In the genomic region with DNA sequence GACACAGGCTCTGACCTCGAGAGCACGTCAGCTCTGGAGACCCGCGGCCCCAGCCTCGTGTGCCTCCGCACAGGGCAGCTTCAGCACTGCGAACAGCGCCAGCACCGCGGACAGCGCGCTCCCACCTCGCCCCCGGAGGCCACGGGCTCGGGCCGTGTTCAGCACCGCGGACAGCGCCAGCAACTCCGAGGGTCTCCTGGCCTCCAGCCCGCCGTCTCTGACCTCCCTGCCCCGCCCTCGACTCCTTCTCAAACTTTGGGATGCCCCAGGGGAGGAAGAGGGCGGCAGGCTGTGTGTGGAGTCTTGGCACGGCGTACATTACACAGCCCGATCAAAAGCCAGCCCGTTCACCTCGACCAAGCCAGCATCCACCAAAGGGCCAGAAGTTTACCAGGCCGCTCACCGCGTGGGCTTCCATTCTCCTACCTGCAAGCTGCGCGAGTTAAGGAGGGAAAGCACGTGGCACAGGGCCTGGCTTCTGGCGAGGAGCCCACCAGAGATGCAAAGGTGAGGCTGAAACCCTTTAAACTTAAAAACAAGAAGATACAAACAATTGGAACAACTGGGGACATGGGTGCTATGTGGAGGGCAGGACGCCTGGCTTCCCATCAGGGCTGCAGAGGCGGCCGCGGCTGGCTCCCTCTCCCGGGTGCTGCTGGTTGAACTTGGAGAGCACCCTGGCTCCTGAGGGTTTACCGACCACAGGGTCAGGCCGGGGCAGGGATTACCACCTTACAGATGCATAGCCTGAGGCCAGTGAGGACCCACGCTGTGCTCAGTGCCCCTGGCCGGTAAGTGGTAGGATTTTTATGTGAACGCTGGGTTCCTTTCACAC, we compare ENCODE assay signal across 1 cellular context.
A peak's percentile ranks its signal among the peaks of the same experiment; 100 is the strongest.
TF ChIP-seq lines count a peak whose summit lies in the region.

No MANE protein-coding gene starts in this region.

TF ChIP-seq in HepG2, 621 proteins besides CTCF, POLR2A, EP300 and RAD21 (continued from another document and continues in another):
- TF ChIP-seq PLSCR1 (CRISPR knock-in tag; IDR thresholded peaks at IDR 0.05; ENCODE audit: borderline replicate concordance) (peak; percentile 100), ZNF552 (CRISPR knock-in tag; IDR thresholded peaks at IDR 0.05; ENCODE audit: borderline replicate concordance) (peak; percentile 100), RCOR2 (CRISPR knock-in tag; IDR thresholded peaks at IDR 0.05) (peak; percentile 93), SIX1 (CRISPR knock-in tag; IDR thresholded peaks at IDR 0.05; ENCODE audit: borderline replicate concordance) (peak; percentile 93), PTBP1 (IDR thresholded peaks at IDR 0.05; ENCODE audit: low read depth, low read length, poor library complexity, severe bottlenecking) (no peak), RFX3 (CRISPR knock-in tag; IDR thresholded peaks at IDR 0.05) (peak; percentile 82), SYNCRIP (IDR thresholded peaks at IDR 0.05; ENCODE audit: insufficient read depth, low read depth, low read length) (no peak), ZNF546 (CRISPR knock-in tag; conservative IDR thresholded peaks at IDR 0.05) (peak; percentile 100), ZBTB7B (CRISPR knock-in tag; IDR thresholded peaks at IDR 0.05) (peak; percentile 100), MYPOP (CRISPR knock-in tag; IDR thresholded peaks at IDR 0.05) (peak; percentile 99), NFRKB (IDR thresholded peaks at IDR 0.05) (no peak), CBX2 (IDR thresholded peaks at IDR 0.05; ENCODE audit: low read depth, low read length) (no peak), CBX2 (CRISPR knock-in tag; IDR thresholded peaks at IDR 0.05; ENCODE audit: low read depth) (peak; percentile 99; the same call in 1 of the 2 replicates), DZIP1 (CRISPR knock-in tag; IDR thresholded peaks at IDR 0.05) (peak; percentile 100), ZNF512B (CRISPR knock-in tag; IDR thresholded peaks at IDR 0.05; ENCODE audit: borderline replicate concordance) (peak; percentile 97), PRPF4 (IDR thresholded peaks at IDR 0.05; ENCODE audit: low read depth, low read length, poor library complexity, severe bottlenecking) (no peak), HES4 (CRISPR knock-in tag; IDR thresholded peaks at IDR 0.05; ENCODE audit: borderline replicate concordance) (peak; percentile 100), TP53 (CRISPR knock-in tag; conservative IDR thresholded peaks at IDR 0.05) (peak; percentile 98), ZNF263 (CRISPR knock-in tag; IDR thresholded peaks at IDR 0.05) (peak; percentile 96), ZNF7 (CRISPR knock-in tag; IDR thresholded peaks at IDR 0.05) (peak; percentile 98), ZNF180 (CRISPR knock-in tag; IDR thresholded peaks at IDR 0.05; ENCODE audit: borderline replicate concordance, low read depth) (peak; percentile 99; the same call in 1 of the 2 replicates), KDM5A (IDR thresholded peaks at IDR 0.05; ENCODE audit: borderline replicate concordance, low read length) (no peak), ZNF121 (CRISPR knock-in tag; IDR thresholded peaks at IDR 0.05) (peak; percentile 93), ZNF780A (CRISPR knock-in tag; IDR thresholded peaks at IDR 0.05) (peak; percentile 100), IRF2 (CRISPR knock-in tag; IDR thresholded peaks at IDR 0.05) (peak; percentile 99), SALL1 (CRISPR knock-in tag; IDR thresholded peaks at IDR 0.05) (peak; percentile 100), JDP2 (CRISPR knock-in tag; IDR thresholded peaks at IDR 0.05; ENCODE audit: borderline replicate concordance) (peak; percentile 100), NFKB2 (CRISPR knock-in tag; IDR thresholded peaks at IDR 0.05; ENCODE audit: borderline replicate concordance) (peak; percentile 100), IKZF1 (IDR thresholded peaks at IDR 0.05) (no peak), ZNF770 (CRISPR knock-in tag; IDR thresholded peaks at IDR 0.05) (peak; percentile 86), NR2F6 (IDR thresholded peaks at IDR 0.05) (no peak), NR2F6 (CRISPR knock-in tag; IDR thresholded peaks at IDR 0.05) (peak; percentile 93), ZNF639 (CRISPR knock-in tag; conservative IDR thresholded peaks at IDR 0.05) (peak; percentile 99), MTA3 (CRISPR knock-in tag; IDR thresholded peaks at IDR 0.05) (peak; percentile 99), MTF1 (CRISPR knock-in tag; IDR thresholded peaks at IDR 0.05) (peak; percentile 99), ZNF703 (CRISPR knock-in tag; IDR thresholded peaks at IDR 0.05; ENCODE audit: borderline replicate concordance) (peak; percentile 99), AGO2 (optimal IDR thresholded peaks at IDR 0.05; ENCODE audit: low read depth, low read length) (no peak), NR2C2 (CRISPR knock-in tag; IDR thresholded peaks at IDR 0.05; ENCODE audit: borderline replicate concordance) (peak; percentile 79)
- TF ChIP-seq, protein P1, sequence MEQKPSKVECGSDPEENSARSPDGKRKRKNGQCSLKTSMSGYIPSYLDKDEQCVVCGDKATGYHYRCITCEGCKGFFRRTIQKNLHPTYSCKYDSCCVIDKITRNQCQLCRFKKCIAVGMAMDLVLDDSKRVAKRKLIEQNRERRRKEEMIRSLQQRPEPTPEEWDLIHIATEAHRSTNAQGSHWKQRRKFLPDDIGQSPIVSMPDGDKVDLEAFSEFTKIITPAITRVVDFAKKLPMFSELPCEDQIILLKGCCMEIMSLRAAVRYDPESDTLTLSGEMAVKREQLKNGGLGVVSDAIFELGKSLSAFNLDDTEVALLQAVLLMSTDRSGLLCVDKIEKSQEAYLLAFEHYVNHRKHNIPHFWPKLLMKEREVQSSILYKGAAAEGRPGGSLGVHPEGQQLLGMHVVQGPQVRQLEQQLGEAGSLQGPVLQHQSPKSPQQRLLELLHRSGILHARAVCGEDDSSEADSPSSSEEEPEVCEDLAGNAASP (CRISPR knock-in tag; IDR thresholded peaks at IDR 0.05; ENCODE audit: borderline replicate concordance), result peak; percentile 99
- TF ChIP-seq, protein P2, sequence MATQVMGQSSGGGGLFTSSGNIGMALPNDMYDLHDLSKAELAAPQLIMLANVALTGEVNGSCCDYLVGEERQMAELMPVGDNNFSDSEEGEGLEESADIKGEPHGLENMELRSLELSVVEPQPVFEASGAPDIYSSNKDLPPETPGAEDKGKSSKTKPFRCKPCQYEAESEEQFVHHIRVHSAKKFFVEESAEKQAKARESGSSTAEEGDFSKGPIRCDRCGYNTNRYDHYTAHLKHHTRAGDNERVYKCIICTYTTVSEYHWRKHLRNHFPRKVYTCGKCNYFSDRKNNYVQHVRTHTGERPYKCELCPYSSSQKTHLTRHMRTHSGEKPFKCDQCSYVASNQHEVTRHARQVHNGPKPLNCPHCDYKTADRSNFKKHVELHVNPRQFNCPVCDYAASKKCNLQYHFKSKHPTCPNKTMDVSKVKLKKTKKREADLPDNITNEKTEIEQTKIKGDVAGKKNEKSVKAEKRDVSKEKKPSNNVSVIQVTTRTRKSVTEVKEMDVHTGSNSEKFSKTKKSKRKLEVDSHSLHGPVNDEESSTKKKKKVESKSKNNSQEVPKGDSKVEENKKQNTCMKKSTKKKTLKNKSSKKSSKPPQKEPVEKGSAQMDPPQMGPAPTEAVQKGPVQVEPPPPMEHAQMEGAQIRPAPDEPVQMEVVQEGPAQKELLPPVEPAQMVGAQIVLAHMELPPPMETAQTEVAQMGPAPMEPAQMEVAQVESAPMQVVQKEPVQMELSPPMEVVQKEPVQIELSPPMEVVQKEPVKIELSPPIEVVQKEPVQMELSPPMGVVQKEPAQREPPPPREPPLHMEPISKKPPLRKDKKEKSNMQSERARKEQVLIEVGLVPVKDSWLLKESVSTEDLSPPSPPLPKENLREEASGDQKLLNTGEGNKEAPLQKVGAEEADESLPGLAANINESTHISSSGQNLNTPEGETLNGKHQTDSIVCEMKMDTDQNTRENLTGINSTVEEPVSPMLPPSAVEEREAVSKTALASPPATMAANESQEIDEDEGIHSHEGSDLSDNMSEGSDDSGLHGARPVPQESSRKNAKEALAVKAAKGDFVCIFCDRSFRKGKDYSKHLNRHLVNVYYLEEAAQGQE (IDR thresholded peaks at IDR 0.05; ENCODE audit: borderline replicate concordance in 1 of 2, low read depth in 1 of 2, low read length in 2 of 2), result peak; percentile 99
- TF ChIP-seq, protein P3, sequence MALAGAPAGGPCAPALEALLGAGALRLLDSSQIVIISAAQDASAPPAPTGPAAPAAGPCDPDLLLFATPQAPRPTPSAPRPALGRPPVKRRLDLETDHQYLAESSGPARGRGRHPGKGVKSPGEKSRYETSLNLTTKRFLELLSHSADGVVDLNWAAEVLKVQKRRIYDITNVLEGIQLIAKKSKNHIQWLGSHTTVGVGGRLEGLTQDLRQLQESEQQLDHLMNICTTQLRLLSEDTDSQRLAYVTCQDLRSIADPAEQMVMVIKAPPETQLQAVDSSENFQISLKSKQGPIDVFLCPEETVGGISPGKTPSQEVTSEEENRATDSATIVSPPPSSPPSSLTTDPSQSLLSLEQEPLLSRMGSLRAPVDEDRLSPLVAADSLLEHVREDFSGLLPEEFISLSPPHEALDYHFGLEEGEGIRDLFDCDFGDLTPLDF (CRISPR knock-in tag; IDR thresholded peaks at IDR 0.05), result peak; percentile 98
- TF ChIP-seq, protein P4, sequence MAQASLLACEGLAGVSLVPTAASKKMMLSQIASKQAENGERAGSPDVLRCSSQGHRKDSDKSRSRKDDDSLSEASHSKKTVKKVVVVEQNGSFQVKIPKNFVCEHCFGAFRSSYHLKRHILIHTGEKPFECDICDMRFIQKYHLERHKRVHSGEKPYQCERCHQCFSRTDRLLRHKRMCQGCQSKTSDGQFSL (CRISPR knock-in tag; IDR thresholded peaks at IDR 0.05), result peak; percentile 96
